ENCODE assay signal across 28 cellular contexts in the genomic region with DNA sequence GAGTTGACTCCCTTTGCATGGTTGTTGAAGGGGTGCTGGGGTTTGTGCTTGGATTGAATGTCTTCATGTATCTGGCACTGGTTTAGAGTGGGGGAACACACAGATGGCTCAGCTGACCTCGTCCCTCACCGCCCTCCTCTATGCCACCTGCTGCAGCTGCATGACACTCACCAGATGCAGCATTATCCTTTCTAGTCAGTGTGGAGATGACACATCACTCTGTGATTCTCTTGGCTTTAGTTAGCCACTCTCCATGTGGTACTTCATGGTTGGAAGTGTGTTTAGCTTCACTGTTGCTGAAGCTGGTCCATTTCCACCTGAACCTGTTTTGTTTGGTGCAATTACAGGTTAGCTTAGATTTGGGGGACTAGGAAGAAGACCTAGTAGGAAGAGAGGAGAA. TPM values are rescaled to one million over a fixed set of nuclear protein-coding genes. Genes with fewer than 3 reads are reported as not detected.
DNase-seq lines count a peak whose midpoint lies in the region; ATAC-seq, FAIRE-seq and TF ChIP-seq lines count a peak whose summit lies in the region.
"Had no signal": no experiment of that assay in that cellular context is flagged by ENCODE, and none has a peak within 500 bp of the region (broad histone marks: within the 10 kb centered on the region; RNA-seq: fewer than 3 reads in every experiment).

No MANE protein-coding gene starts in this region.

- POLR2A ChIA-PET in activated CD8-positive, alpha-beta T cell treated with anti-CD3 and anti-CD28 coated beads, Interleukin-2, amount 10 ng/mL, durations not matched to agents 7 days and 5 days (lab: Charles Lee) = no interaction called here

- no peak for TF ChIP-seq CTCF in kidney (IDR thresholded peaks at IDR 0.05; ENCODE audit: borderline replicate concordance, extremely low read depth, insufficient read depth)

- no peaks in the 10 kb centered on the region for H3K36me3 ChIP-seq in kidney (ENCODE audit: control insufficient read depth in 1 of 2, insufficient read depth in 2 of 2, low read length in 2 of 2)

- no peak overlapping the region for H3K27ac Mint-ChIP-seq in activated CD8-positive, alpha-beta T cell treated with anti-CD3 and anti-CD28 coated beads, Interleukin-2, amount 10 ng/mL, durations not matched to agents 7 days and 5 days
- H3K27ac Mint-ChIP-seq: activated naive CD8-positive, alpha-beta T cell; brain; natural killer cell had no signal

- peaks cover 3% of the 10 kb centered on the region for H3K27me3 Mint-ChIP-seq in activated CD8-positive, alpha-beta T cell treated with anti-CD3 and anti-CD28 coated beads, Interleukin-2, amount 10 ng/mL, durations not matched to agents 7 days and 5 days (ENCODE audit: low read depth)

- H3K4me3 Mint-ChIP-seq in activated CD8-positive, alpha-beta T cell treated with anti-CD3 and anti-CD28 coated beads, Interleukin-2, amount 10 ng/mL, durations not matched to agents 7 days and 5 days = no peak overlapping the region
- H3K4me3 Mint-ChIP-seq: activated naive CD8-positive, alpha-beta T cell; brain; natural killer cell had no signal

- H3K27ac ChIP-seq in kidney (ENCODE audit: low read depth in 2 of 2, low read length in 2 of 2) = no peak overlapping the region
- H3K27ac ChIP-seq: C4-2B, coronary artery, hepatocyte, parathyroid adenoma, RWPE1, testis had no signal

- intact Hi-C loops in kidney (cut with DNase I) = no loop called here
- intact Hi-C loops in left cardiac atrium (cut with DNase I) = no loop called here

- H3K9me3 ChIP-seq in kidney (ENCODE audit: control insufficient read depth in 1 of 2, low read length in 2 of 2) = no peaks in the 10 kb centered on the region
- H3K9me3 ChIP-seq: testis had no signal

- H3K4me1 Mint-ChIP-seq in activated CD8-positive, alpha-beta T cell treated with anti-CD3 and anti-CD28 coated beads, Interleukin-2, amount 10 ng/mL, durations not matched to agents 7 days and 5 days (ENCODE audit: low read depth) = no peaks in the 10 kb centered on the region
- H3K4me1 Mint-ChIP-seq: brain, natural killer cell had no signal

- FAIRE-seq in kidney (lab: Jason Lieb, UNC) = no peak
- FAIRE-seq: endometrium, GM12892 had no signal

- H3K9me3 Mint-ChIP-seq in activated CD8-positive, alpha-beta T cell treated with anti-CD3 and anti-CD28 coated beads, Interleukin-2, amount 10 ng/mL, durations not matched to agents 7 days and 5 days (ENCODE audit: insufficient read depth) = no peaks in the 10 kb centered on the region
- H3K9me3 Mint-ChIP-seq: brain had no signal

- ATAC-seq in activated CD8-positive, alpha-beta T cell treated with anti-CD3 and anti-CD28 coated beads, Interleukin-2, amount 10 ng/mL, durations not matched to agents 7 days and 5 days = no peak
- ATAC-seq in left cardiac atrium = no peak
- ATAC-seq in HG03196 (IDR thresholded peaks at IDR 0.05; ENCODE audit: unreplicated experiment) = no peak
- ATAC-seq: natural killer cell, sciatic nerve had no signal

- peak; percentile 60 for DNase-seq in AG08395 (ENCODE audit: low spot score)
- DNase-seq in HCEC 1CT = peak; percentile 77
- DNase-seq in SHP77 treated with DMSO at 0.1 percent for 48 hours (lab: John Stamatoyannopoulos, UW) = peak; percentile 74
- DNase-seq in fibroblast of peridontal ligament (ENCODE audit: extremely low read depth) = peak; percentile 47
- no peak for DNase-seq in activated CD8-positive, alpha-beta T cell treated with anti-CD3 and anti-CD28 coated beads, Interleukin-2, amount 10 ng/mL, durations not matched to agents 7 days and 5 days
- no peak for DNase-seq in kidney
- no peak for DNase-seq in left cardiac atrium
- DNase-seq: activated CD4-positive, alpha-beta T cell treated with anti-CD3 and anti-CD28 coated beads for 1 hour; H7; Kasumi-1; mesendoderm; natural killer cell; NCI-H1092 treated with DMSO at 0.1 percent for 48 hours; NCI-H2081; NCI-H446 treated with DMSO at 0.1 percent for 48 hours; SW 1271; testis had no signal

- CTCF ChIA-PET in activated CD8-positive, alpha-beta T cell treated with anti-CD3 and anti-CD28 coated beads, Interleukin-2, amount 10 ng/mL, durations not matched to agents 7 days and 5 days (lab: Charles Lee) = no interaction called here

- H3K9ac ChIP-seq in kidney (ENCODE audit: low read length in 2 of 2) = no peak overlapping the region
- H3K9ac ChIP-seq: parathyroid adenoma had no signal

- no peaks in the 10 kb centered on the region for H3K4me1 ChIP-seq in kidney (ENCODE audit: control insufficient read depth in 1 of 2, insufficient read depth in 1 of 2, low read depth in 1 of 2, low read length in 2 of 2)

- no peaks in the 10 kb centered on the region for H3K36me3 Mint-ChIP-seq in activated CD8-positive, alpha-beta T cell treated with anti-CD3 and anti-CD28 coated beads, Interleukin-2, amount 10 ng/mL, durations not matched to agents 7 days and 5 days (ENCODE audit: low read depth)
- H3K36me3 Mint-ChIP-seq: activated naive CD8-positive, alpha-beta T cell; brain; natural killer cell had no signal

- no peak overlapping the region for H3K4me3 ChIP-seq in kidney (ENCODE audit: low read length in 2 of 2)
- H3K4me3 ChIP-seq: coronary artery, hepatocyte, testis had no signal

RNA-seq across cellular contexts. Expression of gene BMPER, which starts 56.3 kb away (rescaled TPM):
- total RNA-seq in activated CD8-positive, alpha-beta T cell treated with anti-CD3 and anti-CD28 coated beads, Interleukin-2, amount 10 ng/mL, durations not matched to agents 7 days and 5 days = not detected
- 0.60 TPM for total RNA-seq in kidney
- 0.80 TPM for polyA plus RNA-seq in kidney (ENCODE audit: insufficient read depth, low read depth, low replicate concordance)
- total RNA-seq in left cardiac atrium = 1 to 10 TPM; 3.6 to 6.2 TPM

Comparison
In these comparisons a context has a peak if more than half of its experiments do, and no peak if none do; other contexts are left out.
1. DNase-seq: peak in AG08395 (single experiment), HCEC 1CT (single experiment), SHP77 treated with DMSO at 0.1 percent for 48 hours (single experiment) and fibroblast of peridontal ligament (single experiment); none in activated CD8-positive, alpha-beta T cell treated with anti-CD3 and anti-CD28 coated beads, Interleukin-2, amount 10 ng/mL, durations not matched to agents 7 days and 5 days (single experiment), kidney (single experiment) and left cardiac atrium (single experiment).